ENCODE assay signal across 13 cellular contexts in the genomic region with DNA sequence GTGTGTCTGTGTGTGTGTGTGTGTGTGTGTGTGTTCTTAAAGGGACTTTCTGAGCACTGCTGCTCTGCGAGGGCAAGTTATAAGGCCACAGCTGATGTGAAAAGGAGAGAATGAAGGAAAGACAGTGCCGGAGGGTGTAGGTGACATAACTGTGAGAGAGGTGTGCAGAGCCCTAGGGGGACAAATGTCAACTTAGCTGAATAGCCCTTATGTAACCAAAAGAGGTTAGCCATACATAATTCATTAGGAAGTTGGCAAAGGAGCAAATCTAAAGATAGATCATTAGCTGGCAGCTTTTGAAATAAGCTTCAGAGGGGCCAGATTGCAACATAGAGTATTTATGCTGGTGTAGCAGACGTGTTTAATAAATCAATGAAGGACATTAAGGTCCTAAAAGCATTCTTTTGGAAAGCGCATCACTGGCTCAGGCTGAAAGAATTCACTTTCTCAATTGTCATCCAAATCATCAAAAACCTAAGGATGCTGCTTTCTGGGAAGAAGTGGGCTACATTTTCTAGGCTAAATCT.
DNase-seq lines count a peak whose midpoint lies in the region; ATAC-seq and TF ChIP-seq lines count a peak whose summit lies in the region.
"Had no signal": no experiment of that assay in that cellular context is flagged by ENCODE, and none has a peak within 500 bp of the region (broad histone marks: within the 10 kb centered on the region; RNA-seq: fewer than 3 reads in every experiment).

No MANE protein-coding gene starts in this region.

- no peak for TF ChIP-seq POLR2A in gastroesophageal sphincter (IDR thresholded peaks at IDR 0.05)

- no peaks in the 10 kb centered on the region for H3K36me3 ChIP-seq in RWPE2 (ENCODE audit: low read depth)
- no peaks in the 10 kb centered on the region for H3K36me3 ChIP-seq in gastroesophageal sphincter
- H3K36me3 ChIP-seq: SJSA1 had no signal

- DNase-seq in LHCN-M2 (ENCODE audit: low read depth) = peak; percentile 3
- no peak for DNase-seq in RWPE2 (ENCODE audit: low spot score)
- DNase-seq in stromal cell of bone marrow (ENCODE audit: low read depth) = peak; percentile 44
- no peak for DNase-seq in KBM-7
- DNase-seq in stimulated activated naive CD4-positive, alpha-beta T cell treated with Interleukin-2 at 50 U/mL for 16 hours (lab: John Stamatoyannopoulos, UW) = no peak
- DNase-seq: activated CD8-positive, alpha-beta memory T cell treated with anti-CD3 and anti-CD28 coated beads for 24 hours; Kasumi-1; right cardiac atrium; stimulated activated naive B cell treated with anti-CD40 and anti-IgM and Interleukin-4, amounts not matched to agents 10 μg/mL and 1 μg/mL and 100 μg/mL, for 72 hours had no signal

- in situ Hi-C loops in KBM-7 (cut with MboI; ENCODE audit: low pct_unique_long_range_greater_than_20kb, low sequenced_read_pairs) = no loop called here

- no peak for TF ChIP-seq EP300 in gastroesophageal sphincter (IDR thresholded peaks at IDR 0.05)

- ATAC-seq in RWPE2 (ENCODE audit: low read depth) (peak; percentile 35), gastroesophageal sphincter (peak; percentile 85), GM18858 (IDR thresholded peaks at IDR 0.05; ENCODE audit: unreplicated experiment) (no peak), HG02981 (IDR thresholded peaks at IDR 0.05; ENCODE audit: unreplicated experiment) (no peak)
- ATAC-seq: stimulated activated naive B cell treated with anti-CD40 and anti-IgM and Interleukin-4, amounts not matched to agents 10 μg/mL and 1 μg/mL and 100 μg/mL, for 72 hours had no signal

- H3K27me3 ChIP-seq in RWPE2 (ENCODE audit: insufficient read depth, poor library complexity, severe bottlenecking) (no peaks in the 10 kb centered on the region), gastroesophageal sphincter (no peaks in the 10 kb centered on the region)
- H3K27me3 ChIP-seq: SJSA1 had no signal

- H3K27ac ChIP-seq in RWPE2 (ENCODE audit: poor library complexity, severe bottlenecking) (no peak overlapping the region), gastroesophageal sphincter (peak overlapping the region; percentile 39 to 80 (median 76))
- H3K27ac ChIP-seq: SJSA1 had no signal

- H3K9me3 ChIP-seq in RWPE2 (ENCODE audit: severe bottlenecking) (no peaks in the 10 kb centered on the region), gastroesophageal sphincter (no peaks in the 10 kb centered on the region)
- H3K9me3 ChIP-seq: SJSA1 had no signal

- TF ChIP-seq CTCF in RWPE2 (IDR thresholded peaks at IDR 0.05; ENCODE audit: poor library complexity, severe bottlenecking) (no peak), gastroesophageal sphincter (IDR thresholded peaks at IDR 0.05) (no peak)

- H3K4me1 ChIP-seq in RWPE2 (ENCODE audit: insufficient read depth, poor library complexity, severe bottlenecking) (no peaks in the 10 kb centered on the region), gastroesophageal sphincter (peaks cover 6 to 43% (median 8%) of the 10 kb centered on the region in 3 donors)
- H3K4me1 ChIP-seq: SJSA1 had no signal

- WGBS in gastroesophageal sphincter (ENCODE audit: low coverage in 1 of 2), 2 donors = 10% methylated on average over 3 to 4 of the region's 4 CpGs

- no peak overlapping the region for H3K4me3 ChIP-seq in RWPE2 (ENCODE audit: severe bottlenecking)
- no peak overlapping the region for H3K4me3 ChIP-seq in gastroesophageal sphincter
- H3K4me3 ChIP-seq: SJSA1 had no signal

Comparison
In these comparisons a context has a peak if more than half of its experiments do, and no peak if none do; other contexts are left out.
1. DNase-seq: peak in LHCN-M2 (single experiment) and stromal cell of bone marrow (single experiment); none in RWPE2 (single experiment), KBM-7 (single experiment) and stimulated activated naive CD4-positive, alpha-beta T cell treated with Interleukin-2 at 50 U/mL for 16 hours (single experiment).
2. ATAC-seq: peak in RWPE2 (single experiment) and gastroesophageal sphincter (single experiment); none in GM18858 (single experiment) and HG02981 (single experiment).